Comparison of ENCODE assay signal across 1 cellular context in genomic region chr19:12884926-12885748, GRCh38.
TF ChIP-seq lines count a peak whose summit lies in the region.

No MANE protein-coding gene starts in this region.

TF ChIP-seq in K562, 482 proteins besides CTCF, POLR2A, EP300 and RAD21 (continued from another document and continues in another):
- TF ChIP-seq, protein P1, sequence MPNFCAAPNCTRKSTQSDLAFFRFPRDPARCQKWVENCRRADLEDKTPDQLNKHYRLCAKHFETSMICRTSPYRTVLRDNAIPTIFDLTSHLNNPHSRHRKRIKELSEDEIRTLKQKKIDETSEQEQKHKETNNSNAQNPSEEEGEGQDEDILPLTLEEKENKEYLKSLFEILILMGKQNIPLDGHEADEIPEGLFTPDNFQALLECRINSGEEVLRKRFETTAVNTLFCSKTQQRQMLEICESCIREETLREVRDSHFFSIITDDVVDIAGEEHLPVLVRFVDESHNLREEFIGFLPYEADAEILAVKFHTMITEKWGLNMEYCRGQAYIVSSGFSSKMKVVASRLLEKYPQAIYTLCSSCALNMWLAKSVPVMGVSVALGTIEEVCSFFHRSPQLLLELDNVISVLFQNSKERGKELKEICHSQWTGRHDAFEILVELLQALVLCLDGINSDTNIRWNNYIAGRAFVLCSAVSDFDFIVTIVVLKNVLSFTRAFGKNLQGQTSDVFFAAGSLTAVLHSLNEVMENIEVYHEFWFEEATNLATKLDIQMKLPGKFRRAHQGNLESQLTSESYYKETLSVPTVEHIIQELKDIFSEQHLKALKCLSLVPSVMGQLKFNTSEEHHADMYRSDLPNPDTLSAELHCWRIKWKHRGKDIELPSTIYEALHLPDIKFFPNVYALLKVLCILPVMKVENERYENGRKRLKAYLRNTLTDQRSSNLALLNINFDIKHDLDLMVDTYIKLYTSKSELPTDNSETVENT (CRISPR knock-in tag; IDR thresholded peaks at IDR 0.05) = no peak
- TF ChIP-seq SP2 (IDR thresholded peaks at IDR 0.05; ENCODE audit: extremely low read depth, low read depth, low read length, poor library complexity, severe bottlenecking) = peak; percentile 26
- peak; percentile 24; the same call in 1 of the 2 replicates for TF ChIP-seq ZNF316 (IDR thresholded peaks at IDR 0.05)
- TF ChIP-seq NR2F6 (CRISPR knock-in tag; IDR thresholded peaks at IDR 0.05) = 0 out of 2 replicates have a peak, but pooled peaks have one; percentile 4
- no peak for TF ChIP-seq XRCC3 (IDR thresholded peaks at IDR 0.05)
- 0 out of 2 replicates have a peak, but pooled peaks have one; percentile 3 for TF ChIP-seq JUND (IDR thresholded peaks at IDR 0.05; ENCODE audit: borderline replicate concordance, low read depth, low read length)
- TF ChIP-seq JUND (tag; IDR thresholded peaks at IDR 0.05; ENCODE audit: borderline replicate concordance, low read depth, low read length) = no peak; the same call in 2 of the 3 replicates
- peak; percentile 10; the same call in 1 of the 2 replicates for TF ChIP-seq ESRRA (IDR thresholded peaks at IDR 0.05; ENCODE audit: borderline replicate concordance, low read depth)
- no peak for TF ChIP-seq SMAD2 (IDR thresholded peaks at IDR 0.05; ENCODE audit: low read depth, low read length)
- peak; percentile 46; the same call in 1 of the 2 replicates for TF ChIP-seq MBD2 (IDR thresholded peaks at IDR 0.05; ENCODE audit: borderline replicate concordance, low read depth)
- peak; percentile 38; the same call in 1 of the 2 replicates for TF ChIP-seq SMARCE1 (IDR thresholded peaks at IDR 0.05)
- no peak for TF ChIP-seq NCOA2 (IDR thresholded peaks at IDR 0.05; ENCODE audit: partially characterized antibody in 2 of 2)
- TF ChIP-seq ZSCAN32 (CRISPR knock-in tag; IDR thresholded peaks at IDR 0.05) = no peak
- TF ChIP-seq, protein P2, sequence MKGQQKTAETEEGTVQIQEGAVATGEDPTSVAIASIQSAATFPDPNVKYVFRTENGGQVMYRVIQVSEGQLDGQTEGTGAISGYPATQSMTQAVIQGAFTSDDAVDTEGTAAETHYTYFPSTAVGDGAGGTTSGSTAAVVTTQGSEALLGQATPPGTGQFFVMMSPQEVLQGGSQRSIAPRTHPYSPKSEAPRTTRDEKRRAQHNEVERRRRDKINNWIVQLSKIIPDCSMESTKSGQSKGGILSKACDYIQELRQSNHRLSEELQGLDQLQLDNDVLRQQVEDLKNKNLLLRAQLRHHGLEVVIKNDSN (CRISPR knock-in tag; IDR thresholded peaks at IDR 0.05) = peak; percentile 68
- TF ChIP-seq FUS (optimal IDR thresholded peaks at IDR 0.05; ENCODE audit: low read depth, low read length) = no peak
- TF ChIP-seq ZNF589 (CRISPR knock-in tag; IDR thresholded peaks at IDR 0.05; ENCODE audit: low read depth) = no peak
- TF ChIP-seq NELFE (IDR thresholded peaks at IDR 0.05; ENCODE audit: insufficient read depth, insufficient read length) = no peak
- TF ChIP-seq RB1 (IDR thresholded peaks at IDR 0.05; ENCODE audit: low read depth) = peak; percentile 89
- TF ChIP-seq MAFK (IDR thresholded peaks at IDR 0.05; ENCODE audit: low read length) = no peak
- TF ChIP-seq HMGN3 (IDR thresholded peaks at IDR 0.05; ENCODE audit: borderline replicate concordance, extremely low read depth, insufficient read length, low read depth, low read length) = peak; percentile 89
- TF ChIP-seq NR2C1 (IDR thresholded peaks at IDR 0.05) = no peak
- 0 out of 2 replicates have a peak, but pooled peaks have one; percentile 47 for TF ChIP-seq NR2C1 (tag; IDR thresholded peaks at IDR 0.05)
- TF ChIP-seq HDAC1 (IDR thresholded peaks at IDR 0.05) = peak in 1 of 2 experiments; percentile 41; a peak in 1 of 4 replicates
- no peak for TF ChIP-seq ZNF146 (CRISPR knock-in tag; IDR thresholded peaks at IDR 0.05; ENCODE audit: unreplicated experiment)
- peak; percentile 50 for TF ChIP-seq MEIS2 (IDR thresholded peaks at IDR 0.05; ENCODE audit: partially characterized antibody)
- TF ChIP-seq NCOR1 (IDR thresholded peaks at IDR 0.05) = 0 out of 2 replicates have a peak, but pooled peaks have one; percentile 35
- no peak for TF ChIP-seq ZFP36 (IDR thresholded peaks at IDR 0.05; ENCODE audit: low read depth, low read length, partially characterized antibody)
- TF ChIP-seq ELF4 (CRISPR knock-in tag; IDR thresholded peaks at IDR 0.05) = 0 out of 2 replicates have a peak, but pooled peaks have one; percentile 50
- TF ChIP-seq ZNF23 (CRISPR knock-in tag; IDR thresholded peaks at IDR 0.05) = no peak
- TF ChIP-seq CLOCK (CRISPR knock-in tag; IDR thresholded peaks at IDR 0.05; ENCODE audit: borderline replicate concordance) = no peak
- TF ChIP-seq RBM14 (IDR thresholded peaks at IDR 0.05; ENCODE audit: borderline replicate concordance, insufficient read depth, low read depth, low read length) = peak; percentile 47; the same call in 1 of the 2 replicates
- peak; percentile 91 for TF ChIP-seq NR4A1 (CRISPR knock-in tag; IDR thresholded peaks at IDR 0.05)
- TF ChIP-seq NR4A1 (tag; IDR thresholded peaks at IDR 0.05) = no peak
- TF ChIP-seq EGR1 (conservative IDR thresholded peaks at IDR 0.05) = peak; percentile 72
- TF ChIP-seq, protein P3, sequence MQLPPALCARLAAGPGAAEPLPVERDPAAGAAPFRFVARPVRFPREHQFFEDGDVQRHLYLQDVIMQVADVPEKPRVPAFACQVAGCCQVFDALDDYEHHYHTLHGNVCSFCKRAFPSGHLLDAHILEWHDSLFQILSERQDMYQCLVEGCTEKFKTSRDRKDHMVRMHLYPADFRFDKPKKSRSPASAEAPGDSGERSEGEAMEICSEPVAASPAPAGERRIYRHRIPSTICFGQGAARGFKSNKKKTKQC (CRISPR knock-in tag; IDR thresholded peaks at IDR 0.05) = peak; percentile 64
- no peak for TF ChIP-seq RFX5 (IDR thresholded peaks at IDR 0.05; ENCODE audit: low read depth, low read length)
- peak; percentile 73; the same call in 1 of the 2 replicates for TF ChIP-seq ZNF431 (CRISPR knock-in tag; IDR thresholded peaks at IDR 0.05)
- TF ChIP-seq ZNF408 (CRISPR knock-in tag; IDR thresholded peaks at IDR 0.05; ENCODE audit: low read depth) = no peak
- TF ChIP-seq POLR2B (IDR thresholded peaks at IDR 0.05; ENCODE audit: low read depth, partially characterized antibody) = peak; percentile 41
- peak; percentile 89; the same call in 1 of the 2 replicates for TF ChIP-seq KLF13 (tag; IDR thresholded peaks at IDR 0.05; ENCODE audit: borderline replicate concordance, low read depth)
- no peak for TF ChIP-seq ZNF507 (tag; conservative IDR thresholded peaks at IDR 0.05)
- peak; percentile 64 for TF ChIP-seq USF2 (CRISPR knock-in tag; IDR thresholded peaks at IDR 0.05)
- no peak for TF ChIP-seq MAFF (IDR thresholded peaks at IDR 0.05; ENCODE audit: low read length)
- TF ChIP-seq NFIC (IDR thresholded peaks at IDR 0.05) = peak; percentile 4; the same call in 1 of the 2 replicates
- TF ChIP-seq TFAP4 (CRISPR knock-in tag; IDR thresholded peaks at IDR 0.05; ENCODE audit: borderline replicate concordance) = peak; percentile 90
- peak; percentile 62 for TF ChIP-seq CREB3L1 (IDR thresholded peaks at IDR 0.05; ENCODE audit: borderline replicate concordance, low read depth)
- peak; percentile 94 for TF ChIP-seq MTA3 (IDR thresholded peaks at IDR 0.05; ENCODE audit: borderline replicate concordance)
- no peak for TF ChIP-seq FOXJ3 (CRISPR knock-in tag; IDR thresholded peaks at IDR 0.05)
- TF ChIP-seq E2F1 (CRISPR knock-in tag; IDR thresholded peaks at IDR 0.05) = peak; percentile 73
- no peak for TF ChIP-seq NUFIP1 (IDR thresholded peaks at IDR 0.05; ENCODE audit: partially characterized antibody)
- peak; percentile 65 for TF ChIP-seq HINFP (tag; conservative IDR thresholded peaks at IDR 0.05; ENCODE audit: low read depth)
- peak; percentile 98 for TF ChIP-seq U2AF1 (optimal IDR thresholded peaks at IDR 0.05; ENCODE audit: low read depth, low read length)
- TF ChIP-seq CREB1 (IDR thresholded peaks at IDR 0.05) = no peak; the same call in 1 of the 2 replicates
- peak; percentile 68 for TF ChIP-seq CREB1 (CRISPR knock-in tag; IDR thresholded peaks at IDR 0.05)
- TF ChIP-seq ZKSCAN3 (CRISPR knock-in tag; IDR thresholded peaks at IDR 0.05) = no peak
- TF ChIP-seq POLR2AphosphoS5 (IDR thresholded peaks at IDR 0.05; ENCODE audit: control insufficient read depth, insufficient read depth, low read depth, low read length) = peak; percentile 28; the same call in 1 of the 2 replicates
- TF ChIP-seq L3MBTL2 (IDR thresholded peaks at IDR 0.05) = peak; percentile 96
- TF ChIP-seq RCOR1 (IDR thresholded peaks at IDR 0.05; ENCODE audit: borderline replicate concordance in 1 of 2, low read depth in 2 of 2, low read length in 2 of 2) = peak in 1 of 2 experiments; percentile 77; a peak in 2 of 4 replicates
- peak; percentile 85; the same call in 1 of the 2 replicates for TF ChIP-seq ETV5 (CRISPR knock-in tag; IDR thresholded peaks at IDR 0.05; ENCODE audit: low read depth)
- no peak for TF ChIP-seq ID3 (CRISPR knock-in tag; IDR thresholded peaks at IDR 0.05)
- no peak for TF ChIP-seq ID3 (tag; IDR thresholded peaks at IDR 0.05)
- TF ChIP-seq MAFG (tag; conservative IDR thresholded peaks at IDR 0.05) = 0 out of 2 replicates have a peak, but pooled peaks have one; percentile 44
